34 cellular contexts compared by ENCODE assay signal in genomic region chr21:41162111-41162510, GRCh38.
"Had no signal": no experiment of that assay in that cellular context is flagged by ENCODE, and none has a peak within 500 bp of the region (broad histone marks: within the 10 kb centered on the region; RNA-seq: fewer than 3 reads in every experiment).

No MANE protein-coding gene starts in this region.

- H3K36me3 ChIP-seq: MG63 had no signal

- H3K27me3 ChIP-seq: MG63 had no signal

- DNase-seq: Karpas-422, Kasumi-1, MG63, MM.1S, MV-4-11, NCI-H1048, NCI-H1092, NCI-H1092 treated with DMSO at 0.1 percent for 48 hours, NCI-H1105, NCI-H1105 treated with DMSO at 0.1 percent for 48 hours, NCI-H1417, NCI-H1417 treated with DMSO at 0.1 percent for 48 hours, NCI-H1436, NCI-H1436 treated with DMSO at 0.1 percent for 48 hours, NCI-H146, NCI-H1694, NCI-H1694 treated with DMSO at 0.1 percent for 48 hours, NCI-H187, NCI-H187 treated with DMSO at 0.1 percent for 48 hours, NCI-H1930, NCI-H2029, NCI-H2029 treated with DMSO at 0.1 percent for 48 hours, NCI-H2081, NCI-H2081 treated with DMSO at 0.1 percent for 48 hours, NCI-H2107, NCI-H2171, NCI-H2171 treated with DMSO at 0.1 percent for 48 hours, NCI-H2227 treated with DMSO at 0.1 percent for 48 hours, NCI-H226, NCI-H345, NCI-H446, NCI-H446 treated with DMSO at 0.1 percent for 48 hours, NCI-H510A, NCI-H510A treated with DMSO at 0.1 percent for 48 hours had no signal

- H3K4me3 ChIP-seq: MG63 had no signal
